Comparison of ENCODE assay signal across 8 cellular contexts in the genomic region with DNA sequence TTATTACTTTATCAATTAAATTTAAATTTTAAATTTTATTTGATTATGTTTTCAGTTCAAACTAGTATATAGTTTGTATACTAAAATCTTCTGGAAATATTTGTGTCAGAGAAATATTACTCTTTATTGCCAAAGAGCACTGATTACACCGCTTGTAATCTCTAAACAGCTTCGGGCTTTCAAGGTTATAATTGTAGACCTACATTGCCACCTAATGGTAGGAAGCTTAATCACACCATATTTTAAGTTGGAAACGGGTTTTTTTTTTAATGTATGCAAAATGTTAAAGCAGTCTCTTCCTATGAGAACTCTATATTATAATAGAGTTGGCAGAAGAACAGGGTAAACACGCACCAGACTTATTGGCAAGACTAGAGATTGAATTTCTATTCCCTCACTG. TPM values are rescaled to one million over a fixed set of nuclear protein-coding genes. Genes with fewer than 3 reads are reported as not detected.
DNase-seq lines count a peak whose midpoint lies in the region; ATAC-seq and TF ChIP-seq lines count a peak whose summit lies in the region.

No MANE protein-coding gene starts in this region.

- peaks cover 18% of the 10 kb centered on the region for H3K27me3 Mint-ChIP-seq in activated T-helper 2 cell treated with anti-CD3 and anti-CD28 coated beads, Interferon-gamma antibody, Interleukin-2, Interleukin-4, amounts not matched to agents 10 μg/mL and 5 μg/mL and 100 μg/mL, durations not matched to agents 14 hours and 24 hours and 36 hours (ENCODE audit: low read depth)

- ATAC-seq in GM18498 (IDR thresholded peaks at IDR 0.05; ENCODE audit: unreplicated experiment): peak; percentile 76
- peak; percentile 50 for ATAC-seq in foreskin keratinocyte

- no peak overlapping the region for H3K4me3 ChIP-seq in retinal pigment epithelial cell (ENCODE audit: low read length)

- TF ChIP-seq CTCF in foreskin keratinocyte (conservative IDR thresholded peaks at IDR 0.05): peak; percentile 76
- TF ChIP-seq CTCF in retinal pigment epithelial cell (conservative IDR thresholded peaks at IDR 0.05; ENCODE audit: low read depth, low read length): peak; percentile 56

- H3K4me1 ChIP-seq in foreskin keratinocyte: no peaks in the 10 kb centered on the region

- H3K4me3 Mint-ChIP-seq in activated T-helper 2 cell treated with anti-CD3 and anti-CD28 coated beads, Interferon-gamma antibody, Interleukin-2, Interleukin-4, amounts not matched to agents 10 μg/mL and 5 μg/mL and 100 μg/mL, durations not matched to agents 14 hours and 24 hours and 36 hours (ENCODE audit: low read depth): no peak overlapping the region

- H3K4me1 Mint-ChIP-seq in activated T-helper 2 cell treated with anti-CD3 and anti-CD28 coated beads, Interferon-gamma antibody, Interleukin-2, Interleukin-4, amounts not matched to agents 10 μg/mL and 5 μg/mL and 100 μg/mL, durations not matched to agents 14 hours and 24 hours and 36 hours (ENCODE audit: low read depth): no peaks in the 10 kb centered on the region

- H3K27ac Mint-ChIP-seq in activated T-helper 2 cell treated with anti-CD3 and anti-CD28 coated beads, Interferon-gamma antibody, Interleukin-2, Interleukin-4, amounts not matched to agents 10 μg/mL and 5 μg/mL and 100 μg/mL, durations not matched to agents 14 hours and 24 hours and 36 hours: no peak overlapping the region

- no peaks in the 10 kb centered on the region for H3K36me3 Mint-ChIP-seq in activated T-helper 2 cell treated with anti-CD3 and anti-CD28 coated beads, Interferon-gamma antibody, Interleukin-2, Interleukin-4, amounts not matched to agents 10 μg/mL and 5 μg/mL and 100 μg/mL, durations not matched to agents 14 hours and 24 hours and 36 hours (ENCODE audit: low read depth)

- no peaks in the 10 kb centered on the region for H3K27me3 ChIP-seq in foreskin keratinocyte

- no peak overlapping the region for H3K27ac ChIP-seq in foreskin keratinocyte

- peak; percentile 43 for DNase-seq in AG20443 (ENCODE audit: low spot score)
- peak; percentile 46 for DNase-seq in HT1080 (ENCODE audit: low read depth)
- peak; percentile 24 for DNase-seq in SW480 (ENCODE audit: low spot score)
- DNase-seq in foreskin keratinocyte: peak in 1 of 2 donors; percentile 30
- DNase-seq in retinal pigment epithelial cell (ENCODE audit: low read depth): no peak
- DNase-seq in stimulated activated CD4-positive, alpha-beta T cell treated with anti-CD3 and anti-CD28 coated beads, Interleukin-4, amount 100 ng/mL, for 24 hours: no peak
- no peak for DNase-seq in activated T-helper 2 cell treated with anti-CD3 and anti-CD28 coated beads, Interferon-gamma antibody, Interleukin-2, Interleukin-4, amounts not matched to agents 10 μg/mL and 5 μg/mL and 100 μg/mL, durations not matched to agents 14 hours and 24 hours and 36 hours (ENCODE audit: low spot score)

- no peaks in the 10 kb centered on the region for H3K9me3 Mint-ChIP-seq in activated T-helper 2 cell treated with anti-CD3 and anti-CD28 coated beads, Interferon-gamma antibody, Interleukin-2, Interleukin-4, amounts not matched to agents 10 μg/mL and 5 μg/mL and 100 μg/mL, durations not matched to agents 14 hours and 24 hours and 36 hours

- intact Hi-C loops in activated T-helper 2 cell treated with anti-CD3 and anti-CD28 coated beads, Interferon-gamma antibody, Interleukin-2, Interleukin-4, amounts not matched to agents 10 μg/mL and 5 μg/mL and 100 μg/mL, durations not matched to agents 14 hours and 24 hours and 36 hours (cut with micrococcal nuclease): loop anchor here (1.0 to 2.0 kb wide), 3 partner anchors 229 to 271 kb away; no protein-coding TSS in a partner anchor

RNA-seq across cellular contexts. Expression of a gene that starts 19.4 kb away (rescaled TPM):
- 9.1 and 12.7 TPM in 2 replicates for total RNA-seq in HT1080 (2014; rRNA removed; shearing (Covaris generic))
- 10.3 and 13.2 TPM in 2 replicates for polyA plus RNA-seq in HT1080 (2015; cell fraction: cytosol; rRNA removed)
- polyA plus RNA-seq in HT1080 (2015; cell fraction: nucleus; rRNA removed): 34.5 and 39.9 TPM in 2 replicates
- 14.9 and 16.3 TPM in 2 replicates for total RNA-seq in foreskin keratinocyte
- polyA plus RNA-seq in foreskin keratinocyte: 5.4 and 6.2 TPM in 2 replicates
- 11.9 and 13.3 TPM in 2 replicates for total RNA-seq in activated T-helper 2 cell treated with anti-CD3 and anti-CD28 coated beads, Interferon-gamma antibody, Interleukin-2, Interleukin-4, amounts not matched to agents 10 μg/mL and 5 μg/mL and 100 μg/mL, durations not matched to agents 14 hours and 24 hours and 36 hours

Comparison
In these comparisons a context has a peak if more than half of its experiments do, and no peak if none do; other contexts are left out.
1. DNase-seq: peak in AG20443 (single experiment), HT1080 (single experiment) and SW480 (single experiment); none in retinal pigment epithelial cell (single experiment), stimulated activated CD4-positive, alpha-beta T cell treated with anti-CD3 and anti-CD28 coated beads, Interleukin-4, amount 100 ng/mL, for 24 hours (single experiment) and activated T-helper 2 cell treated with anti-CD3 and anti-CD28 coated beads, Interferon-gamma antibody, Interleukin-2, Interleukin-4, amounts not matched to agents 10 μg/mL and 5 μg/mL and 100 μg/mL, durations not matched to agents 14 hours and 24 hours and 36 hours (single experiment).